In the genomic region with DNA sequence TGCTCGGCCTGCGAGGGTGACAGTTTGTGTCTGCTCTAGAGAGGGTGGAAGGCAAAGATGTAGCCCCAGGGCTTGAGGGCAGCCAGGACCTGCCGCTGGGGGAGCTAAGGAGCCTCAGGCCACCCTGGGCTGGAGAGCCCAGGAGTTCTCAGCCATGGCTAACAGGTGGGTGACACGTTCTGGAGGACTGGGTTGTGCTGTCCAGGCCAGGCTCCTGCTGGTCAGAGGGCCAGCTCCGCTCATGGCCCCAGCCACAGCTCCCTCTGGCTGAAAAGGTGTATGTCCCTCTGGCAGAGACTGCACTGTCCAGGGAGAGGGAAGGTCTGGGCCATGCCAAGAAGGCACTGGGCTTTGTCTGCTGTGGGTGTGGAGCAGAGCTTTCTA, we compare ENCODE assay signal across 1 cellular context.
A peak's percentile ranks its signal among the peaks of the same experiment; 100 is the strongest.
TF ChIP-seq lines count a peak whose summit lies in the region.

No MANE protein-coding gene starts in this region.

TF ChIP-seq in HepG2, 621 proteins besides CTCF, POLR2A, EP300 and RAD21 (continues in another document):
- TF ChIP-seq MIER2 (CRISPR knock-in tag; IDR thresholded peaks at IDR 0.05) = no peak
- TF ChIP-seq, protein P1, sequence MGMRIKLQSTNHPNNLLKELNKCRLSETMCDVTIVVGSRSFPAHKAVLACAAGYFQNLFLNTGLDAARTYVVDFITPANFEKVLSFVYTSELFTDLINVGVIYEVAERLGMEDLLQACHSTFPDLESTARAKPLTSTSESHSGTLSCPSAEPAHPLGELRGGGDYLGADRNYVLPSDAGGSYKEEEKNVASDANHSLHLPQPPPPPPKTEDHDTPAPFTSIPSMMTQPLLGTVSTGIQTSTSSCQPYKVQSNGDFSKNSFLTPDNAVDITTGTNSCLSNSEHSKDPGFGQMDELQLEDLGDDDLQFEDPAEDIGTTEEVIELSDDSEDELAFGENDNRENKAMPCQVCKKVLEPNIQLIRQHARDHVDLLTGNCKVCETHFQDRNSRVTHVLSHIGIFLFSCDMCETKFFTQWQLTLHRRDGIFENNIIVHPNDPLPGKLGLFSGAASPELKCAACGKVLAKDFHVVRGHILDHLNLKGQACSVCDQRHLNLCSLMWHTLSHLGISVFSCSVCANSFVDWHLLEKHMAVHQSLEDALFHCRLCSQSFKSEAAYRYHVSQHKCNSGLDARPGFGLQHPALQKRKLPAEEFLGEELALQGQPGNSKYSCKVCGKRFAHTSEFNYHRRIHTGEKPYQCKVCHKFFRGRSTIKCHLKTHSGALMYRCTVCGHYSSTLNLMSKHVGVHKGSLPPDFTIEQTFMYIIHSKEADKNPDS (CRISPR knock-in tag; IDR thresholded peaks at IDR 0.05) = no peak
- TF ChIP-seq IKZF1 (IDR thresholded peaks at IDR 0.05) = no peak
- TF ChIP-seq, protein P2, sequence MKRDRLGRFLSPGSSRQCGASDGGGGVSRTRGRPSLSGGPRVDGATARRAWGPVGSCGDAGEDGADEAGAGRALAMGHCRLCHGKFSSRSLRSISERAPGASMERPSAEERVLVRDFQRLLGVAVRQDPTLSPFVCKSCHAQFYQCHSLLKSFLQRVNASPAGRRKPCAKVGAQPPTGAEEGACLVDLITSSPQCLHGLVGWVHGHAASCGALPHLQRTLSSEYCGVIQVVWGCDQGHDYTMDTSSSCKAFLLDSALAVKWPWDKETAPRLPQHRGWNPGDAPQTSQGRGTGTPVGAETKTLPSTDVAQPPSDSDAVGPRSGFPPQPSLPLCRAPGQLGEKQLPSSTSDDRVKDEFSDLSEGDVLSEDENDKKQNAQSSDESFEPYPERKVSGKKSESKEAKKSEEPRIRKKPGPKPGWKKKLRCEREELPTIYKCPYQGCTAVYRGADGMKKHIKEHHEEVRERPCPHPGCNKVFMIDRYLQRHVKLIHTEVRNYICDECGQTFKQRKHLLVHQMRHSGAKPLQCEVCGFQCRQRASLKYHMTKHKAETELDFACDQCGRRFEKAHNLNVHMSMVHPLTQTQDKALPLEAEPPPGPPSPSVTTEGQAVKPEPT (CRISPR knock-in tag; IDR thresholded peaks at IDR 0.05; ENCODE audit: low read depth) = peak; percentile 14; the same call in 1 of the 2 replicates
- TF ChIP-seq, protein P3, sequence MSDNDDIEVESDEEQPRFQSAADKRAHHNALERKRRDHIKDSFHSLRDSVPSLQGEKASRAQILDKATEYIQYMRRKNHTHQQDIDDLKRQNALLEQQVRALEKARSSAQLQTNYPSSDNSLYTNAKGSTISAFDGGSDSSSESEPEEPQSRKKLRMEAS (IDR thresholded peaks at IDR 0.05) = no peak
- TF ChIP-seq, protein P4, sequence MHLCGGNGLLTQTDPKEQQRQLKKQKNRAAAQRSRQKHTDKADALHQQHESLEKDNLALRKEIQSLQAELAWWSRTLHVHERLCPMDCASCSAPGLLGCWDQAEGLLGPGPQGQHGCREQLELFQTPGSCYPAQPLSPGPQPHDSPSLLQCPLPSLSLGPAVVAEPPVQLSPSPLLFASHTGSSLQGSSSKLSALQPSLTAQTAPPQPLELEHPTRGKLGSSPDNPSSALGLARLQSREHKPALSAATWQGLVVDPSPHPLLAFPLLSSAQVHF (CRISPR knock-in tag; IDR thresholded peaks at IDR 0.05) = no peak
- TF ChIP-seq ATF7 (IDR thresholded peaks at IDR 0.05) = no peak
- TF ChIP-seq ATF7 (CRISPR knock-in tag; IDR thresholded peaks at IDR 0.05) = no peak
- TF ChIP-seq ZNF17 (CRISPR knock-in tag; IDR thresholded peaks at IDR 0.05) = no peak
- TF ChIP-seq STAG1 (CRISPR knock-in tag; IDR thresholded peaks at IDR 0.05) = peak; percentile 63
- TF ChIP-seq TOPORS (CRISPR knock-in tag; IDR thresholded peaks at IDR 0.05) = no peak
- TF ChIP-seq, protein P5, sequence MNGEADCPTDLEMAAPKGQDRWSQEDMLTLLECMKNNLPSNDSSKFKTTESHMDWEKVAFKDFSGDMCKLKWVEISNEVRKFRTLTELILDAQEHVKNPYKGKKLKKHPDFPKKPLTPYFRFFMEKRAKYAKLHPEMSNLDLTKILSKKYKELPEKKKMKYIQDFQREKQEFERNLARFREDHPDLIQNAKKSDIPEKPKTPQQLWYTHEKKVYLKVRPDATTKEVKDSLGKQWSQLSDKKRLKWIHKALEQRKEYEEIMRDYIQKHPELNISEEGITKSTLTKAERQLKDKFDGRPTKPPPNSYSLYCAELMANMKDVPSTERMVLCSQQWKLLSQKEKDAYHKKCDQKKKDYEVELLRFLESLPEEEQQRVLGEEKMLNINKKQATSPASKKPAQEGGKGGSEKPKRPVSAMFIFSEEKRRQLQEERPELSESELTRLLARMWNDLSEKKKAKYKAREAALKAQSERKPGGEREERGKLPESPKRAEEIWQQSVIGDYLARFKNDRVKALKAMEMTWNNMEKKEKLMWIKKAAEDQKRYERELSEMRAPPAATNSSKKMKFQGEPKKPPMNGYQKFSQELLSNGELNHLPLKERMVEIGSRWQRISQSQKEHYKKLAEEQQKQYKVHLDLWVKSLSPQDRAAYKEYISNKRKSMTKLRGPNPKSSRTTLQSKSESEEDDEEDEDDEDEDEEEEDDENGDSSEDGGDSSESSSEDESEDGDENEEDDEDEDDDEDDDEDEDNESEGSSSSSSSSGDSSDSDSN (CRISPR knock-in tag; IDR thresholded peaks at IDR 0.05) = peak; percentile 8; the same call in 1 of the 2 replicates
- TF ChIP-seq, protein P6, sequence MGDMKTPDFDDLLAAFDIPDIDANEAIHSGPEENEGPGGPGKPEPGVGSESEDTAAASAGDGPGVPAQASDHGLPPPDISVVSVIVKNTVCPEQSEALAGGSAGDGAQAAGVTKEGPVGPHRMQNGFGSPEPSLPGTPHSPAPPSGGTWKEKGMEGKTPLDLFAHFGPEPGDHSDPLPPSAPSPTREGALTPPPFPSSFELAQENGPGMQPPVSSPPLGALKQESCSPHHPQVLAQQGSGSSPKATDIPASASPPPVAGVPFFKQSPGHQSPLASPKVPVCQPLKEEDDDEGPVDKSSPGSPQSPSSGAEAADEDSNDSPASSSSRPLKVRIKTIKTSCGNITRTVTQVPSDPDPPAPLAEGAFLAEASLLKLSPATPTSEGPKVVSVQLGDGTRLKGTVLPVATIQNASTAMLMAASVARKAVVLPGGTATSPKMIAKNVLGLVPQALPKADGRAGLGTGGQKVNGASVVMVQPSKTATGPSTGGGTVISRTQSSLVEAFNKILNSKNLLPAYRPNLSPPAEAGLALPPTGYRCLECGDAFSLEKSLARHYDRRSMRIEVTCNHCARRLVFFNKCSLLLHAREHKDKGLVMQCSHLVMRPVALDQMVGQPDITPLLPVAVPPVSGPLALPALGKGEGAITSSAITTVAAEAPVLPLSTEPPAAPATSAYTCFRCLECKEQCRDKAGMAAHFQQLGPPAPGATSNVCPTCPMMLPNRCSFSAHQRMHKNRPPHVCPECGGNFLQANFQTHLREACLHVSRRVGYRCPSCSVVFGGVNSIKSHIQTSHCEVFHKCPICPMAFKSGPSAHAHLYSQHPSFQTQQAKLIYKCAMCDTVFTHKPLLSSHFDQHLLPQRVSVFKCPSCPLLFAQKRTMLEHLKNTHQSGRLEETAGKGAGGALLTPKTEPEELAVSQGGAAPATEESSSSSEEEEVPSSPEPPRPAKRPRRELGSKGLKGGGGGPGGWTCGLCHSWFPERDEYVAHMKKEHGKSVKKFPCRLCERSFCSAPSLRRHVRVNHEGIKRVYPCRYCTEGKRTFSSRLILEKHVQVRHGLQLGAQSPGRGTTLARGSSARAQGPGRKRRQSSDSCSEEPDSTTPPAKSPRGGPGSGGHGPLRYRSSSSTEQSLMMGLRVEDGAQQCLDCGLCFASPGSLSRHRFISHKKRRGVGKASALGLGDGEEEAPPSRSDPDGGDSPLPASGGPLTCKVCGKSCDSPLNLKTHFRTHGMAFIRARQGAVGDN (CRISPR knock-in tag; IDR thresholded peaks at IDR 0.05) = peak; percentile 76
- TF ChIP-seq ZFYVE20 (CRISPR knock-in tag; IDR thresholded peaks at IDR 0.05; ENCODE audit: borderline replicate concordance, low read depth) = no peak
- peak; percentile 38; the same call in 1 of the 2 replicates for TF ChIP-seq ZNF121 (CRISPR knock-in tag; IDR thresholded peaks at IDR 0.05)
- TF ChIP-seq HDAC2 (CRISPR knock-in tag; IDR thresholded peaks at IDR 0.05) = 0 out of 2 replicates have a peak, but pooled peaks have one; percentile 10
- TF ChIP-seq KLF9 (CRISPR knock-in tag; IDR thresholded peaks at IDR 0.05; ENCODE audit: low read depth) = no peak
- TF ChIP-seq TEAD2 (CRISPR knock-in tag; IDR thresholded peaks at IDR 0.05) = no peak
- TF ChIP-seq NFIB (CRISPR knock-in tag; IDR thresholded peaks at IDR 0.05; ENCODE audit: borderline replicate concordance) = no peak
- no peak for TF ChIP-seq RFX5 (IDR thresholded peaks at IDR 0.05; ENCODE audit: low read depth, low read length)
- TF ChIP-seq, protein P7, sequence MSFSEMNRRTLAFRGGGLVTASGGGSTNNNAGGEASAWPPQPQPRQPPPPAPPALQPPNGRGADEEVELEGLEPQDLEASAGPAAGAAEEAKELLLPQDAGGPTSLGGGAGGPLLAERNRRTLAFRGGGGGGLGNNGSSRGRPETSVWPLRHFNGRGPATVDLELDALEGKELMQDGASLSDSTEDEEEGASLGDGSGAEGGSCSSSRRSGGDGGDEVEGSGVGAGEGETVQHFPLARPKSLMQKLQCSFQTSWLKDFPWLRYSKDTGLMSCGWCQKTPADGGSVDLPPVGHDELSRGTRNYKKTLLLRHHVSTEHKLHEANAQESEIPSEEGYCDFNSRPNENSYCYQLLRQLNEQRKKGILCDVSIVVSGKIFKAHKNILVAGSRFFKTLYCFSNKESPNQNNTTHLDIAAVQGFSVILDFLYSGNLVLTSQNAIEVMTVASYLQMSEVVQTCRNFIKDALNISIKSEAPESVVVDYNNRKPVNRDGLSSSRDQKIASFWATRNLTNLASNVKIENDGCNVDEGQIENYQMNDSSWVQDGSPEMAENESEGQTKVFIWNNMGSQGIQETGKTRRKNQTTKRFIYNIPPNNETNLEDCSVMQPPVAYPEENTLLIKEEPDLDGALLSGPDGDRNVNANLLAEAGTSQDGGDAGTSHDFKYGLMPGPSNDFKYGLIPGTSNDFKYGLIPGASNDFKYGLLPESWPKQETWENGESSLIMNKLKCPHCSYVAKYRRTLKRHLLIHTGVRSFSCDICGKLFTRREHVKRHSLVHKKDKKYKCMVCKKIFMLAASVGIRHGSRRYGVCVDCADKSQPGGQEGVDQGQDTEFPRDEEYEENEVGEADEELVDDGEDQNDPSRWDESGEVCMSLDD (CRISPR knock-in tag; IDR thresholded peaks at IDR 0.05; ENCODE audit: borderline replicate concordance) = no peak
- no peak for TF ChIP-seq ISL2 (CRISPR knock-in tag; IDR thresholded peaks at IDR 0.05)
- no peak for TF ChIP-seq ZBTB8A (CRISPR knock-in tag; IDR thresholded peaks at IDR 0.05; ENCODE audit: borderline replicate concordance, low read depth)
- TF ChIP-seq ZNF562 (CRISPR knock-in tag; IDR thresholded peaks at IDR 0.05; ENCODE audit: borderline replicate concordance) = no peak
- TF ChIP-seq XRCC5 (optimal IDR thresholded peaks at IDR 0.05; ENCODE audit: low read length) = peak; percentile 73
- TF ChIP-seq, protein P8, sequence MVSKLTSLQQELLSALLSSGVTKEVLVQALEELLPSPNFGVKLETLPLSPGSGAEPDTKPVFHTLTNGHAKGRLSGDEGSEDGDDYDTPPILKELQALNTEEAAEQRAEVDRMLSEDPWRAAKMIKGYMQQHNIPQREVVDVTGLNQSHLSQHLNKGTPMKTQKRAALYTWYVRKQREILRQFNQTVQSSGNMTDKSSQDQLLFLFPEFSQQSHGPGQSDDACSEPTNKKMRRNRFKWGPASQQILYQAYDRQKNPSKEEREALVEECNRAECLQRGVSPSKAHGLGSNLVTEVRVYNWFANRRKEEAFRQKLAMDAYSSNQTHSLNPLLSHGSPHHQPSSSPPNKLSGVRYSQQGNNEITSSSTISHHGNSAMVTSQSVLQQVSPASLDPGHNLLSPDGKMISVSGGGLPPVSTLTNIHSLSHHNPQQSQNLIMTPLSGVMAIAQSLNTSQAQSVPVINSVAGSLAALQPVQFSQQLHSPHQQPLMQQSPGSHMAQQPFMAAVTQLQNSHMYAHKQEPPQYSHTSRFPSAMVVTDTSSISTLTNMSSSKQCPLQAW (CRISPR knock-in tag; IDR thresholded peaks at IDR 0.05) = no peak
- 0 out of 2 replicates have a peak, but pooled peaks have one; percentile 16 for TF ChIP-seq SOX13 (IDR thresholded peaks at IDR 0.05)
- TF ChIP-seq SOX13 (CRISPR knock-in tag; conservative IDR thresholded peaks at IDR 0.05 in 1 of 2, IDR thresholded peaks at IDR 0.05 in 1 of 2) = no peak
- peak; percentile 36; the same call in 1 of the 2 replicates for TF ChIP-seq ZFX (CRISPR knock-in tag; IDR thresholded peaks at IDR 0.05; ENCODE audit: low read depth)
- TF ChIP-seq ZNF605 (CRISPR knock-in tag; IDR thresholded peaks at IDR 0.05) = 0 out of 2 replicates have a peak, but pooled peaks have one; percentile 34
- TF ChIP-seq, protein P9, sequence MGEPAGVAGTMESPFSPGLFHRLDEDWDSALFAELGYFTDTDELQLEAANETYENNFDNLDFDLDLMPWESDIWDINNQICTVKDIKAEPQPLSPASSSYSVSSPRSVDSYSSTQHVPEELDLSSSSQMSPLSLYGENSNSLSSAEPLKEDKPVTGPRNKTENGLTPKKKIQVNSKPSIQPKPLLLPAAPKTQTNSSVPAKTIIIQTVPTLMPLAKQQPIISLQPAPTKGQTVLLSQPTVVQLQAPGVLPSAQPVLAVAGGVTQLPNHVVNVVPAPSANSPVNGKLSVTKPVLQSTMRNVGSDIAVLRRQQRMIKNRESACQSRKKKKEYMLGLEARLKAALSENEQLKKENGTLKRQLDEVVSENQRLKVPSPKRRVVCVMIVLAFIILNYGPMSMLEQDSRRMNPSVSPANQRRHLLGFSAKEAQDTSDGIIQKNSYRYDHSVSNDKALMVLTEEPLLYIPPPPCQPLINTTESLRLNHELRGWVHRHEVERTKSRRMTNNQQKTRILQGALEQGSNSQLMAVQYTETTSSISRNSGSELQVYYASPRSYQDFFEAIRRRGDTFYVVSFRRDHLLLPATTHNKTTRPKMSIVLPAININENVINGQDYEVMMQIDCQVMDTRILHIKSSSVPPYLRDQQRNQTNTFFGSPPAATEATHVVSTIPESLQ (CRISPR knock-in tag; conservative IDR thresholded peaks at IDR 0.05) = no peak
- TF ChIP-seq BHLHE40 (IDR thresholded peaks at IDR 0.05; ENCODE audit: low read length) = peak; percentile 19; the same call in 1 of the 2 replicates
- no peak for TF ChIP-seq HNRNPL (IDR thresholded peaks at IDR 0.05; ENCODE audit: low read depth, low read length)
- no peak for TF ChIP-seq KLF15 (CRISPR knock-in tag; IDR thresholded peaks at IDR 0.05; ENCODE audit: borderline replicate concordance)
- no peak for TF ChIP-seq KAT7 (CRISPR knock-in tag; IDR thresholded peaks at IDR 0.05; ENCODE audit: borderline replicate concordance)
- TF ChIP-seq RARA (CRISPR knock-in tag; IDR thresholded peaks at IDR 0.05) = no peak
- TF ChIP-seq, protein P10, sequence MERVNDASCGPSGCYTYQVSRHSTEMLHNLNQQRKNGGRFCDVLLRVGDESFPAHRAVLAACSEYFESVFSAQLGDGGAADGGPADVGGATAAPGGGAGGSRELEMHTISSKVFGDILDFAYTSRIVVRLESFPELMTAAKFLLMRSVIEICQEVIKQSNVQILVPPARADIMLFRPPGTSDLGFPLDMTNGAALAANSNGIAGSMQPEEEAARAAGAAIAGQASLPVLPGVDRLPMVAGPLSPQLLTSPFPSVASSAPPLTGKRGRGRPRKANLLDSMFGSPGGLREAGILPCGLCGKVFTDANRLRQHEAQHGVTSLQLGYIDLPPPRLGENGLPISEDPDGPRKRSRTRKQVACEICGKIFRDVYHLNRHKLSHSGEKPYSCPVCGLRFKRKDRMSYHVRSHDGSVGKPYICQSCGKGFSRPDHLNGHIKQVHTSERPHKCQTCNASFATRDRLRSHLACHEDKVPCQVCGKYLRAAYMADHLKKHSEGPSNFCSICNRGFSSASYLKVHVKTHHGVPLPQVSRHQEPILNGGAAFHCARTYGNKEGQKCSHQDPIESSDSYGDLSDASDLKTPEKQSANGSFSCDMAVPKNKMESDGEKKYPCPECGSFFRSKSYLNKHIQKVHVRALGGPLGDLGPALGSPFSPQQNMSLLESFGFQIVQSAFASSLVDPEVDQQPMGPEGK (CRISPR knock-in tag; IDR thresholded peaks at IDR 0.05) = 0 out of 2 replicates have a peak, but pooled peaks have one; percentile 9
